8 cellular contexts compared by ENCODE assay signal in genomic region chr3:33883538-33884203, GRCh38.
A peak's percentile ranks its signal among the peaks of the same experiment; 100 is the strongest.
DNase-seq lines count a peak whose midpoint lies in the region; ATAC-seq and TF ChIP-seq lines count a peak whose summit lies in the region.

No MANE protein-coding gene starts in this region.

- DNase-seq in activated CD4-positive, alpha-beta T cell treated with anti-CD3 and anti-CD28 coated beads, Interleukin-2, amount 10 ng/mL, durations not matched to agents 7 days and 5 days: peak; percentile 57
- DNase-seq in activated CD4-positive, alpha-beta T cell treated with anti-CD3 and anti-CD28 coated beads for 48 hours: no peak
- peak; percentile 36 for DNase-seq in HT1080 (ENCODE audit: low read depth)
- peak; percentile 58 for DNase-seq in SK-N-MC (ENCODE audit: low read depth, low spot score)
- DNase-seq in erythroblast (lab: John Stamatoyannopoulos, UW): peak; percentile 30 to 70
- DNase-seq in activated CD4-positive, alpha-beta memory T cell treated with anti-CD3 and anti-CD28 coated beads for 36 hours: no peak

- POLR2A ChIA-PET in activated CD4-positive, alpha-beta T cell treated with anti-CD3 and anti-CD28 coated beads, Interleukin-2, amount 10 ng/mL, durations not matched to agents 7 days and 5 days (lab: Charles Lee): interaction anchor here (0.6 kb wide), 1 partner anchor 372 kb away, joined by 4 read pairs; no protein-coding TSS in a partner anchor
- POLR2A ChIA-PET in activated CD4-positive, alpha-beta memory T cell treated with anti-CD3 and anti-CD28 coated beads for 36 hours (lab: Charles Lee): interaction anchor here (1.1 kb wide), 1 partner anchor 12 kb away, joined by 5 read pairs; no protein-coding TSS in a partner anchor

- peaks cover 3% of the 10 kb centered on the region for H3K4me1 Mint-ChIP-seq in activated CD4-positive, alpha-beta T cell treated with anti-CD3 and anti-CD28 coated beads, Interleukin-2, amount 10 ng/mL, durations not matched to agents 7 days and 5 days
- peaks cover 13% of the 10 kb centered on the region for H3K4me1 Mint-ChIP-seq in nephron
- peaks cover 4% of the 10 kb centered on the region for H3K4me1 Mint-ChIP-seq in activated CD4-positive, alpha-beta memory T cell treated with anti-CD3 and anti-CD28 coated beads for 36 hours (ENCODE audit: low read depth)

- H3K4me3 Mint-ChIP-seq in activated CD4-positive, alpha-beta T cell treated with anti-CD3 and anti-CD28 coated beads, Interleukin-2, amount 10 ng/mL, durations not matched to agents 7 days and 5 days: no peak overlapping the region
- peak overlapping the region; percentile 63 to 70 (median 69) for H3K4me3 Mint-ChIP-seq in nephron
- H3K4me3 Mint-ChIP-seq in activated CD4-positive, alpha-beta memory T cell treated with anti-CD3 and anti-CD28 coated beads for 36 hours: no peak overlapping the region

- no peak overlapping the region for H3K27ac Mint-ChIP-seq in activated CD4-positive, alpha-beta T cell treated with anti-CD3 and anti-CD28 coated beads, Interleukin-2, amount 10 ng/mL, durations not matched to agents 7 days and 5 days
- H3K27ac Mint-ChIP-seq in nephron: peak overlapping the region; percentile 36 to 53 (median 37)
- H3K27ac Mint-ChIP-seq in activated CD4-positive, alpha-beta memory T cell treated with anti-CD3 and anti-CD28 coated beads for 36 hours: no peak overlapping the region

- peak overlapping the region; percentile 45 for H3K4me3 ChIP-seq in SK-N-MC

- peak overlapping the region; percentile 92 for H3K27ac ChIP-seq in SK-N-MC

- H3K27me3 Mint-ChIP-seq in activated CD4-positive, alpha-beta T cell treated with anti-CD3 and anti-CD28 coated beads, Interleukin-2, amount 10 ng/mL, durations not matched to agents 7 days and 5 days: no peaks in the 10 kb centered on the region
- peaks cover 8% of the 10 kb centered on the region for H3K27me3 Mint-ChIP-seq in nephron (ENCODE audit: low read depth)
- H3K27me3 Mint-ChIP-seq in activated CD4-positive, alpha-beta memory T cell treated with anti-CD3 and anti-CD28 coated beads for 36 hours: no peaks in the 10 kb centered on the region

- no peaks in the 10 kb centered on the region for H3K9me3 Mint-ChIP-seq in activated CD4-positive, alpha-beta T cell treated with anti-CD3 and anti-CD28 coated beads, Interleukin-2, amount 10 ng/mL, durations not matched to agents 7 days and 5 days
- no peaks in the 10 kb centered on the region for H3K9me3 Mint-ChIP-seq in nephron
- no peaks in the 10 kb centered on the region for H3K9me3 Mint-ChIP-seq in activated CD4-positive, alpha-beta memory T cell treated with anti-CD3 and anti-CD28 coated beads for 36 hours

- intact Hi-C loops in activated CD4-positive, alpha-beta memory T cell treated with anti-CD3 and anti-CD28 coated beads for 36 hours (cut with micrococcal nuclease): loop anchor here (1.0 to 10.0 kb wide), 2 partner anchors 131 to 801 kb away; no protein-coding TSS in a partner anchor

- H3K9ac ChIP-seq in SK-N-MC (ENCODE audit: insufficient read length): peak overlapping the region; percentile 72

- H3K36me3 Mint-ChIP-seq in activated CD4-positive, alpha-beta T cell treated with anti-CD3 and anti-CD28 coated beads, Interleukin-2, amount 10 ng/mL, durations not matched to agents 7 days and 5 days (ENCODE audit: low read depth): no peaks in the 10 kb centered on the region
- H3K36me3 Mint-ChIP-seq in nephron (ENCODE audit: low read depth): no peaks in the 10 kb centered on the region
- no peaks in the 10 kb centered on the region for H3K36me3 Mint-ChIP-seq in activated CD4-positive, alpha-beta memory T cell treated with anti-CD3 and anti-CD28 coated beads for 36 hours

- no peaks in the 10 kb centered on the region for H3K9me3 ChIP-seq in SK-N-MC (ENCODE audit: low read depth, low read length)

- peak; percentile 80 to 94 (median 82) for TF ChIP-seq CTCF in nephron (IDR thresholded peaks at IDR 0.05; ENCODE audit: unreplicated experiment in 3 of 3)

- no peak for ATAC-seq in HG03460 (IDR thresholded peaks at IDR 0.05; ENCODE audit: unreplicated experiment)

- no peaks in the 10 kb centered on the region for H3K36me3 ChIP-seq in SK-N-MC (ENCODE audit: insufficient read depth, low read length)

- TF ChIP-seq POLR2A in erythroblast (IDR thresholded peaks at IDR 0.05; ENCODE audit: low read length): no peak

- CTCF ChIA-PET in activated CD4-positive, alpha-beta T cell treated with anti-CD3 and anti-CD28 coated beads, Interleukin-2, amount 10 ng/mL, durations not matched to agents 7 days and 5 days (lab: Charles Lee): interaction anchor here (0.9 to 2.2 kb wide), 4 partner anchors 9 to 510 kb away, joined by 3 to 8 read pairs (median 4); no protein-coding TSS in a partner anchor
- CTCF ChIA-PET in activated CD4-positive, alpha-beta memory T cell treated with anti-CD3 and anti-CD28 coated beads for 36 hours (lab: Charles Lee): interaction anchor here (0.6 to 2.7 kb wide), 19 partner anchors 9 to 805 kb away, joined by 3 to 31 read pairs (median 4); no protein-coding TSS in a partner anchor

Comparison
In these comparisons a context has a peak if more than half of its experiments do, and no peak if none do; other contexts are left out.
1. DNase-seq: peak in activated CD4-positive, alpha-beta T cell treated with anti-CD3 and anti-CD28 coated beads, Interleukin-2, amount 10 ng/mL, durations not matched to agents 7 days and 5 days (single experiment), HT1080 (single experiment), SK-N-MC (single experiment) and erythroblast (2 of 2); none in activated CD4-positive, alpha-beta T cell treated with anti-CD3 and anti-CD28 coated beads for 48 hours (single experiment) and activated CD4-positive, alpha-beta memory T cell treated with anti-CD3 and anti-CD28 coated beads for 36 hours (single experiment).
2. H3K27ac Mint-ChIP-seq: peak in nephron (3 of 3); none in activated CD4-positive, alpha-beta T cell treated with anti-CD3 and anti-CD28 coated beads, Interleukin-2, amount 10 ng/mL, durations not matched to agents 7 days and 5 days (single experiment) and activated CD4-positive, alpha-beta memory T cell treated with anti-CD3 and anti-CD28 coated beads for 36 hours (single experiment).
3. H3K4me3 Mint-ChIP-seq: peak in nephron (3 of 3); none in activated CD4-positive, alpha-beta T cell treated with anti-CD3 and anti-CD28 coated beads, Interleukin-2, amount 10 ng/mL, durations not matched to agents 7 days and 5 days (single experiment) and activated CD4-positive, alpha-beta memory T cell treated with anti-CD3 and anti-CD28 coated beads for 36 hours (single experiment).